Comparison of ENCODE assay signal across 23 cellular contexts in genomic region chr11:43735115-43735514, GRCh38. TPM values are rescaled to one million over a fixed set of nuclear protein-coding genes. Genes with fewer than 3 reads are reported as not detected.
DNase-seq lines count a peak whose midpoint lies in the region; ATAC-seq, FAIRE-seq and TF ChIP-seq lines count a peak whose summit lies in the region.
"Had no signal": no experiment of that assay in that cellular context is flagged by ENCODE, and none has a peak within 500 bp of the region (broad histone marks: within the 10 kb centered on the region; RNA-seq: fewer than 3 reads in every experiment).

No MANE protein-coding gene starts in this region.

- peaks cover 8% of the 10 kb centered on the region for H3K36me3 Mint-ChIP-seq in MCF 10A (ENCODE audit: insufficient read depth, unreplicated experiment)
- H3K36me3 Mint-ChIP-seq in astrocyte (ENCODE audit: low read depth, unreplicated experiment), result peaks cover 19% of the 10 kb centered on the region
- peaks cover 2% of the 10 kb centered on the region for H3K36me3 Mint-ChIP-seq in T-helper 17 cell (ENCODE audit: low read depth)

- POLR2A ChIA-PET in MCF 10A (lab: Yijun Ruan, JAX), result no interaction called here

- H3K4me2 ChIP-seq in mammary epithelial cell (ENCODE audit: insufficient read depth, low read depth, low read length) (peak overlapping the region; percentile 48), Karpas-422 (ENCODE audit: low read depth, low read length, poor library complexity, severe bottlenecking) (peak overlapping the region; percentile 63), astrocyte (ENCODE audit: low read length) (no peak overlapping the region)

- no peaks in the 10 kb centered on the region for H3K27me3 ChIP-seq in mammary epithelial cell (ENCODE audit: insufficient read depth, low read length)
- H3K27me3 ChIP-seq in Karpas-422 (ENCODE audit: low read length), result no peaks in the 10 kb centered on the region
- no peaks in the 10 kb centered on the region for H3K27me3 ChIP-seq in astrocyte (ENCODE audit: insufficient read depth, low read length)
- H3K27me3 ChIP-seq in thoracic aorta (replicated peaks; ENCODE audit: insufficient read depth), result no peaks in the 10 kb centered on the region
- H3K27me3 ChIP-seq: MG63 had no signal

- H3K4me3 Mint-ChIP-seq in MCF 10A (ENCODE audit: unreplicated experiment) (no peak overlapping the region), astrocyte (ENCODE audit: unreplicated experiment) (no peak overlapping the region), T-helper 17 cell (no peak overlapping the region)
- H3K4me3 Mint-ChIP-seq: CD4-positive, alpha-beta T cell had no signal

- H3K27me3 Mint-ChIP-seq in MCF 10A (ENCODE audit: insufficient read depth, unreplicated experiment) (no peaks in the 10 kb centered on the region), astrocyte (ENCODE audit: low read depth, unreplicated experiment) (no peaks in the 10 kb centered on the region), T-helper 17 cell (no peaks in the 10 kb centered on the region)
- H3K27me3 Mint-ChIP-seq: CD4-positive, alpha-beta T cell had no signal

- H3K27ac Mint-ChIP-seq in MCF 10A (ENCODE audit: low read depth, unreplicated experiment) (no peak overlapping the region), astrocyte (ENCODE audit: unreplicated experiment) (no peak overlapping the region), T-helper 17 cell (no peak overlapping the region)
- H3K27ac Mint-ChIP-seq: CD4-positive, alpha-beta T cell had no signal

- CTCF ChIA-PET in mammary epithelial cell (lab: Charles Lee; ENCODE audit: low non-redundant PET) (no interaction called here), MCF 10A (lab: Yijun Ruan, JAX) (interaction anchor here (0.6 kb wide), 1 partner anchor 64 kb away, joined by 3 read pairs; no protein-coding TSS in a partner anchor)

- ATAC-seq in thoracic aorta (ENCODE audit: insufficient number of reproducible peaks, low FRiP score, low read depth), result no peak
- no peak for ATAC-seq in T-helper 17 cell
- ATAC-seq: HCT116, HepG2, Panc1 had no signal

- H3K27ac ChIP-seq in mammary epithelial cell (ENCODE audit: insufficient read depth, low read depth, low read length) (no peak overlapping the region), Karpas-422 (ENCODE audit: low read length) (peak overlapping the region; percentile 94), astrocyte (ENCODE audit: low read depth, low read length) (peak overlapping the region; percentile 76), thoracic aorta (peak overlapping the region; percentile 63 to 80)
- H3K27ac ChIP-seq: RWPE1 had no signal

- H2AFZ ChIP-seq in mammary epithelial cell (ENCODE audit: low read depth, low read length), result no peak overlapping the region
- no peak overlapping the region for H2AFZ ChIP-seq in Karpas-422 (ENCODE audit: low read length)
- no peak overlapping the region for H2AFZ ChIP-seq in astrocyte (ENCODE audit: low read depth, low read length)

- DNase-seq in mammary epithelial cell, result no peak
- DNase-seq in MCF 10A (ENCODE audit: unreplicated experiment), result no peak
- no peak for DNase-seq in Karpas-422
- DNase-seq in astrocyte (ENCODE audit: low read depth), result no peak
- no peak for DNase-seq in thoracic aorta (ENCODE audit: low spot score)
- DNase-seq in T-helper 17 cell, result no peak
- DNase-seq in inferior parietal cortex (ENCODE audit: extremely low spot score), result no peak
- no peak for DNase-seq in mesenteric fat pad (ENCODE audit: low spot score)
- DNase-seq: 8988T; CD4-positive, alpha-beta T cell; MG63; NCI-H1417; NCI-H1694; NCI-H2029 treated with DMSO at 0.1 percent for 48 hours; NCI-H446 treated with DMSO at 0.1 percent for 48 hours; NCI-H526 treated with DMSO at 0.1 percent for 48 hours; SHP77 treated with DMSO at 0.1 percent for 48 hours had no signal

- no peak overlapping the region for H3K4me3 ChIP-seq in mammary epithelial cell (replicated peaks in 1 of 3; ENCODE audit: insufficient read depth in 1 of 3, low read depth in 2 of 3, low read length in 3 of 3)
- H3K4me3 ChIP-seq in Karpas-422 (ENCODE audit: low read length), result no peak overlapping the region
- no peak overlapping the region for H3K4me3 ChIP-seq in astrocyte (ENCODE audit: insufficient read depth, low read depth, low read length)
- H3K4me3 ChIP-seq in thoracic aorta, result no peak overlapping the region
- H3K4me3 ChIP-seq: MG63 had no signal

- no peaks in the 10 kb centered on the region for H3K9me3 ChIP-seq in mammary epithelial cell (replicated peaks; ENCODE audit: insufficient read depth, low read length)
- H3K9me3 ChIP-seq in Karpas-422 (ENCODE audit: low read length), result no peaks in the 10 kb centered on the region
- H3K9me3 ChIP-seq in astrocyte (ENCODE audit: insufficient read depth, low read depth, low read length), result no peaks in the 10 kb centered on the region
- H3K9me3 ChIP-seq in thoracic aorta, result no peaks in the 10 kb centered on the region
- no peaks in the 10 kb centered on the region for H3K9me3 ChIP-seq in T-helper 17 cell (ENCODE audit: control insufficient read depth, low read length, poor library complexity, severe bottlenecking)

- no peaks in the 10 kb centered on the region for H3K9me2 ChIP-seq in Karpas-422 (replicated peaks; ENCODE audit: insufficient read depth, low read length)

- TF ChIP-seq CTCF in mammary epithelial cell (conservative IDR thresholded peaks at IDR 0.05 in 1 of 2, IDR thresholded peaks at IDR 0.05 in 1 of 2; ENCODE audit: extremely low read depth in 1 of 2, insufficient read depth in 1 of 2, low read depth in 1 of 2, low read length in 2 of 2) (no peak), MCF 10A (IDR thresholded peaks at IDR 0.05; ENCODE audit: unreplicated experiment) (no peak), astrocyte (IDR thresholded peaks at IDR 0.05; ENCODE audit: insufficient read depth, low read depth, low read length) (no peak), thoracic aorta (IDR thresholded peaks at IDR 0.05) (no peak)

- 95% methylated on average over 1 of the region's 1 CpG for WGBS in mammary epithelial cell (ENCODE audit: low coverage, missing lambda C conversion rate)

- H3K79me2 ChIP-seq in mammary epithelial cell (ENCODE audit: insufficient read depth, low read length), result peaks cover 96% of the 10 kb centered on the region
- peaks cover 98% of the 10 kb centered on the region for H3K79me2 ChIP-seq in Karpas-422 (ENCODE audit: low read length)
- H3K79me2 ChIP-seq in astrocyte (ENCODE audit: insufficient read depth, low read length), result peaks cover 52% of the 10 kb centered on the region

- intact Hi-C loops in mammary epithelial cell (cut with micrococcal nuclease) (no loop called here), MCF 10A (cut with micrococcal nuclease) (no loop called here)

- no peaks in the 10 kb centered on the region for H4K20me1 ChIP-seq in mammary epithelial cell (ENCODE audit: insufficient read depth, low read length)
- peaks cover 9% of the 10 kb centered on the region; the same call in 1 of the 2 replicates for H4K20me1 ChIP-seq in Karpas-422 (ENCODE audit: insufficient read depth, low read depth, low read length)
- peaks cover 28% of the 10 kb centered on the region for H4K20me1 ChIP-seq in astrocyte (ENCODE audit: insufficient read depth, low read length)

- H3K36me3 ChIP-seq in mammary epithelial cell (ENCODE audit: insufficient read depth, low read length), result no peaks in the 10 kb centered on the region
- peaks cover 48% of the 10 kb centered on the region for H3K36me3 ChIP-seq in Karpas-422 (ENCODE audit: insufficient read depth, low read length)
- H3K36me3 ChIP-seq in astrocyte (ENCODE audit: insufficient read depth, low read length), result no peaks in the 10 kb centered on the region
- no peaks in the 10 kb centered on the region for H3K36me3 ChIP-seq in thoracic aorta

- H3K4me1 Mint-ChIP-seq in MCF 10A (ENCODE audit: insufficient read depth, unreplicated experiment) (peaks cover 28% of the 10 kb centered on the region), astrocyte (ENCODE audit: low read depth, unreplicated experiment) (peaks cover 37% of the 10 kb centered on the region), T-helper 17 cell (peaks cover 4% of the 10 kb centered on the region)

- H3K4me1 ChIP-seq in mammary epithelial cell (ENCODE audit: insufficient read depth, low read length), result peaks cover 38% of the 10 kb centered on the region
- peaks cover 51% of the 10 kb centered on the region for H3K4me1 ChIP-seq in Karpas-422 (ENCODE audit: low read length)
- peaks cover 32% of the 10 kb centered on the region for H3K4me1 ChIP-seq in astrocyte (ENCODE audit: insufficient read depth, low read length)
- peaks cover 37 to 50% of the 10 kb centered on the region in 2 donors for H3K4me1 ChIP-seq in thoracic aorta (ENCODE audit: control insufficient read depth in 1 of 2, low read depth in 2 of 2)

- H3K9ac ChIP-seq in mammary epithelial cell (ENCODE audit: insufficient read depth, low read length) (no peak overlapping the region), Karpas-422 (ENCODE audit: low read length) (no peak overlapping the region), astrocyte (ENCODE audit: low read length) (no peak overlapping the region)

- no peak for FAIRE-seq in astrocyte (lab: Jason Lieb, UNC)
- FAIRE-seq: G401.6, GM12891, HepG2 had no signal

- BruUV-seq in mammary epithelial cell (replicated peaks; lab: Mats Ljungman, UMichigan) (no TSS peak), MCF 10A (replicated peaks; lab: Mats Ljungman, UMichigan) (no TSS peak)

- dilution Hi-C loops in mammary epithelial cell (cut with HindIII; ENCODE audit: low sequenced_read_pairs), result no loop called here

- in situ Hi-C loops in mammary epithelial cell (cut with MboI; ENCODE audit: low sequenced_read_pairs in 2 of 2), result no loop called here

- H3K9me3 Mint-ChIP-seq in MCF 10A (ENCODE audit: unreplicated experiment) (no peaks in the 10 kb centered on the region), astrocyte (ENCODE audit: unreplicated experiment) (no peaks in the 10 kb centered on the region)

RNA-seq across cellular contexts. Expression of gene HSD17B12, which starts 54.6 kb away (rescaled TPM):
- 100 to 1,000 TPM; 151 to 175 TPM for total RNA-seq in mammary epithelial cell
- 71.4 TPM for polyA plus RNA-seq in mammary epithelial cell
- 277 TPM for polyA minus RNA-seq in mammary epithelial cell
- 110 and 117 TPM in 2 replicates for total RNA-seq in MCF 10A (2022)
- 156 and 355 TPM in 2 replicates for total RNA-seq in Karpas-422 (2014; rRNA removed; shearing (Covaris generic); ENCODE audit: low replicate concordance)
- total RNA-seq in astrocyte, result 127 and 132 TPM in 2 replicates
- 10 to 100 TPM; 91.7 to 97.4 TPM for total RNA-seq in thoracic aorta
- total RNA-seq in T-helper 17 cell, result 10 to 100 TPM; 18.5 to 19.1 TPM
- total RNA-seq in mesenteric fat pad, result 110 TPM
